ENCODE assay signal across 9 cellular contexts in genomic region chr9:125529589-125530515, GRCh38.
DNase-seq lines count a peak whose midpoint lies in the region; ATAC-seq, FAIRE-seq and TF ChIP-seq lines count a peak whose summit lies in the region.
"Had no signal": no experiment of that assay in that cellular context is flagged by ENCODE, and none has a peak within 500 bp of the region (broad histone marks: within the 10 kb centered on the region; RNA-seq: fewer than 3 reads in every experiment).

No MANE protein-coding gene starts in this region.

- no peak overlapping the region for H3K27ac ChIP-seq in endodermal cell (ENCODE audit: low read depth, low read length)
- peak overlapping the region in 3 of 10 donors; percentile 6 to 48 (median 26) for H3K27ac ChIP-seq in heart right ventricle
- H3K27ac ChIP-seq: SJSA1 had no signal

- peak overlapping the region; percentile 61 for H3K27ac Mint-ChIP-seq in endodermal cell

- in situ Hi-C loops in KBM-7 (cut with MboI; ENCODE audit: low pct_unique_long_range_greater_than_20kb, low sequenced_read_pairs): no loop called here

- peak; percentile 41 for FAIRE-seq in GM12891 (lab: Jason Lieb, UNC)

- TF ChIP-seq CTCF in endodermal cell (conservative IDR thresholded peaks at IDR 0.05) (no peak), heart right ventricle (IDR thresholded peaks at IDR 0.05) (no peak)

- no peak overlapping the region for H3K4me3 Mint-ChIP-seq in endodermal cell

- intact Hi-C loops in heart right ventricle (cut with DNase I): no loop called here

- H3K4me1 ChIP-seq in endodermal cell (ENCODE audit: control insufficient read depth, insufficient read depth, low read length): peaks cover 3% of the 10 kb centered on the region
- peaks cover 0 to 47% (median 21%) of the 10 kb centered on the region in 9 donors for H3K4me1 ChIP-seq in heart right ventricle
- H3K4me1 ChIP-seq: SJSA1 had no signal

- H3K9ac ChIP-seq in endodermal cell (ENCODE audit: extremely low read depth, low read length, poor library complexity, severe bottlenecking): no peak overlapping the region

- H3K9me3 ChIP-seq in endodermal cell (ENCODE audit: control insufficient read depth, low read length) (no peaks in the 10 kb centered on the region), heart right ventricle (no peaks in the 10 kb centered on the region)
- H3K9me3 ChIP-seq: SJSA1 had no signal

- peaks cover 3% of the 10 kb centered on the region for H3K36me3 Mint-ChIP-seq in endodermal cell (ENCODE audit: low read depth)

- WGBS in endodermal cell (ENCODE audit: insufficient coverage in 1 of 2, insufficient read length in 1 of 2), 2 experiments: 88 to 90% methylated on average over 2 to 5 of the region's 5 CpGs
- WGBS in heart right ventricle, 2 donors: 90 to 93% methylated on average over 5 of the region's 5 CpGs

- no peaks in the 10 kb centered on the region for H3K36me3 ChIP-seq in endodermal cell (ENCODE audit: control insufficient read depth, insufficient read depth, low read length)
- H3K36me3 ChIP-seq in heart right ventricle: peaks cover 0 to 7% (median 0%) of the 10 kb centered on the region in 9 donors
- H3K36me3 ChIP-seq: SJSA1 had no signal

- H3K4me3 ChIP-seq in endodermal cell (ENCODE audit: low read length): no peak overlapping the region
- no peak overlapping the region for H3K4me3 ChIP-seq in heart right ventricle
- H3K4me3 ChIP-seq: SJSA1 had no signal

- H3K4me1 Mint-ChIP-seq in endodermal cell: peaks cover 26% of the 10 kb centered on the region

- H3K9me3 Mint-ChIP-seq in endodermal cell: no peaks in the 10 kb centered on the region

- H3K27me3 Mint-ChIP-seq in endodermal cell (ENCODE audit: insufficient read depth): no peaks in the 10 kb centered on the region

- ATAC-seq in GM21528 (IDR thresholded peaks at IDR 0.05; ENCODE audit: low FRiP score, unreplicated experiment) (peak; percentile 46), heart right ventricle (no peak)

- H3K27me3 ChIP-seq in endodermal cell (ENCODE audit: control insufficient read depth, insufficient read depth, low read length, poor library complexity, severe bottlenecking): no peaks in the 10 kb centered on the region
- no peaks in the 10 kb centered on the region for H3K27me3 ChIP-seq in heart right ventricle
- H3K27me3 ChIP-seq: SJSA1 had no signal

- no peak for DNase-seq in GM12891 (ENCODE audit: insufficient read length, low spot score)
- DNase-seq in KBM-7: peak; percentile 54
- no peak for DNase-seq in endodermal cell
- no peak for DNase-seq in HT-29 (ENCODE audit: low spot score)
- DNase-seq in activated effector memory CD4-positive, alpha-beta T cell treated with anti-CD3 and anti-CD28 coated beads, Interleukin-2, amount 50 U/mL, for 16 hours: no peak
- no peak for DNase-seq in heart right ventricle
- no peak for DNase-seq in NCI-H510A treated with DMSO at 0.1 percent for 48 hours (lab: John Stamatoyannopoulos, UW)

- TF ChIP-seq POLR2A in GM12891 (IDR thresholded peaks at IDR 0.05; ENCODE audit: low read depth, low read length): no peak

TF ChIP-seq in GM12891, 5 proteins besides CTCF, POLR2A, EP300 and RAD21:
- TF ChIP-seq POU2F2 (IDR thresholded peaks at IDR 0.05; ENCODE audit: low read depth, low read length): no peak
- TF ChIP-seq SPI1 (IDR thresholded peaks at IDR 0.05; ENCODE audit: low read depth, low read length): 0 out of 2 replicates have a peak, but pooled peaks have one; percentile 21
- TF ChIP-seq PAX5 (IDR thresholded peaks at IDR 0.05; ENCODE audit: insufficient read depth, low read length, severe bottlenecking): no peak
- no peak for TF ChIP-seq TAF1 (IDR thresholded peaks at IDR 0.05; ENCODE audit: low read depth, low read length)
- no peak for TF ChIP-seq POLR2AphosphoS5 (IDR thresholded peaks at IDR 0.05; ENCODE audit: low read depth, low read length)
